Comparison of ENCODE assay signal across 21 cellular contexts in genomic region chr12:2467447-2468195, GRCh38.
"Had no signal": no experiment of that assay in that cellular context is flagged by ENCODE, and none has a peak within 500 bp of the region (broad histone marks: within the 10 kb centered on the region; RNA-seq: fewer than 3 reads in every experiment).

No MANE protein-coding gene starts in this region.

- DNase-seq: IMR-90, Karpas-422, KG1, MG63, NCI-H1092, NCI-H1105 treated with DMSO at 0.1 percent for 48 hours, NCI-H1417 treated with DMSO at 0.1 percent for 48 hours, NCI-H146, NCI-H1694 treated with DMSO at 0.1 percent for 48 hours, NCI-H1930, NCI-H2081, NCI-H2107, NCI-H2227 treated with DMSO at 0.1 percent for 48 hours, NCI-H524, NCI-H526 treated with DMSO at 0.1 percent for 48 hours, NCI-H748 treated with DMSO at 0.1 percent for 48 hours, RPMI8226, SHP77 treated with DMSO at 0.1 percent for 48 hours, SJCRH30 had no signal

- ATAC-seq: HepG2, SK-N-SH treated with all-trans-retinoic acid at 6 μM for 48 hours had no signal

- H3K9me3 ChIP-seq: MG63, SJCRH30 had no signal

- H3K36me3 ChIP-seq: MG63, SJCRH30 had no signal

- H3K4me1 ChIP-seq: SJCRH30 had no signal

- H3K27ac ChIP-seq: SJCRH30 had no signal

- H3K4me3 ChIP-seq: MG63, SJCRH30 had no signal

- H3K27me3 ChIP-seq: MG63 had no signal
